ENCODE assay signal across 27 cellular contexts in genomic region chr16:1850981-1851380, GRCh38. TPM values are rescaled to one million over a fixed set of nuclear protein-coding genes. Genes with fewer than 3 reads are reported as not detected.
"Had no signal": no experiment of that assay in that cellular context is flagged by ENCODE, and none has a peak within 500 bp of the region (broad histone marks: within the 10 kb centered on the region; RNA-seq: fewer than 3 reads in every experiment).

No MANE protein-coding gene starts in this region.

- H3K4me3 Mint-ChIP-seq: immature natural killer cell, mesothelial cell of epicardium had no signal

- ATAC-seq: foreskin keratinocyte, gastroesophageal sphincter, heart left ventricle, left colon, lower lobe of right lung, mucosa of descending colon had no signal

- H3K27ac Mint-ChIP-seq: immature natural killer cell, mesothelial cell of epicardium had no signal

- H3K27ac ChIP-seq: coronary artery, dorsolateral prefrontal cortex, esophagus muscularis mucosa, foreskin keratinocyte, gastroesophageal sphincter, heart left ventricle, hepatocyte, left ventricle myocardium inferior, lower lobe of right lung had no signal

- H3K79me2 ChIP-seq: hepatocyte had no signal

- H3K4me2 ChIP-seq: hepatocyte had no signal

- H3K9me3 Mint-ChIP-seq: immature natural killer cell, mesothelial cell of epicardium had no signal

- H3K4me1 Mint-ChIP-seq: immature natural killer cell had no signal

- DNase-seq: dermis blood vessel endothelial cell; dorsolateral prefrontal cortex; effector CD4-positive, alpha-beta T cell; effector memory CD4-positive, alpha-beta T cell; foreskin keratinocyte; heart left ventricle; hypothalamus; immature natural killer cell; islet precursor cell; kidney; kidney glomerular epithelial cell; left colon; left ventricle myocardium inferior; lower lobe of right lung; mesenchymal stem cell; mucosa of descending colon had no signal

- H3K4me1 ChIP-seq: esophagus muscularis mucosa, foreskin keratinocyte, gastroesophageal sphincter, heart left ventricle, left ventricle myocardium inferior, lower lobe of right lung had no signal

- H3K36me3 ChIP-seq: esophagus muscularis mucosa, gastroesophageal sphincter, heart left ventricle, left ventricle myocardium inferior, lower lobe of right lung had no signal

- H2AFZ ChIP-seq: hepatocyte had no signal

- H3K36me3 Mint-ChIP-seq: immature natural killer cell, mesothelial cell of epicardium had no signal

- H3K27me3 ChIP-seq: hepatocyte had no signal

- H3K9me3 ChIP-seq: esophagus muscularis mucosa, gastroesophageal sphincter, heart left ventricle, left ventricle myocardium inferior, lower lobe of right lung, mucosa of descending colon had no signal

- H3K4me3 ChIP-seq: coronary artery, dorsolateral prefrontal cortex, esophagus muscularis mucosa, gastroesophageal sphincter, heart left ventricle, hepatocyte, left ventricle myocardium inferior, lower lobe of right lung, mucosa of descending colon had no signal

RNA-seq across cellular contexts. Expression of gene MEIOB, which starts 21.0 kb away (rescaled TPM):
- total RNA-seq: dermis blood vessel endothelial cell, endothelial cell of umbilical vein, esophagus muscularis mucosa, fibroblast of lung, fibroblast of villous mesenchyme, gastroesophageal sphincter, heart left ventricle, hepatocyte, left colon, left ventricle myocardium inferior, lower lobe of right lung, lung microvascular endothelial cell, mesenteric fat pad, mesothelial cell of epicardium, mucosa of descending colon, myocyte had no signal
- polyA plus RNA-seq: fibroblast of lung, heart left ventricle, immature natural killer cell had no signal

RNA-seq across cellular contexts. Expression of gene IGFALS, which starts 57.5 kb away (rescaled TPM):
- total RNA-seq: dermis blood vessel endothelial cell, endothelial cell of umbilical vein, fibroblast of lung, fibroblast of villous mesenchyme, foreskin keratinocyte, left ventricle myocardium inferior, lung microvascular endothelial cell, mesenteric fat pad, myocyte had no signal
- polyA plus RNA-seq: endothelial cell of umbilical vein, fibroblast of lung, foreskin keratinocyte, immature natural killer cell had no signal
